ENCODE assay signal across 9 cellular contexts in genomic region chr14:75306917-75307699, GRCh38. TPM values are rescaled to one million over a fixed set of nuclear protein-coding genes. Genes with fewer than 3 reads are reported as not detected.
DNase-seq lines count a peak whose midpoint lies in the region; ATAC-seq and TF ChIP-seq lines count a peak whose summit lies in the region.
"Had no signal": no experiment of that assay in that cellular context is flagged by ENCODE, and none has a peak within 500 bp of the region (broad histone marks: within the 10 kb centered on the region; RNA-seq: fewer than 3 reads in every experiment).

No MANE protein-coding gene starts in this region.

- ATAC-seq in GM19468 (IDR thresholded peaks at IDR 0.05; ENCODE audit: extremely low read depth, unreplicated experiment) = peak; percentile 39
- ATAC-seq in activated CD8-positive, alpha-beta T cell treated with anti-CD3 and anti-CD28 coated beads, Interleukin-2, amount 10 ng/mL, durations not matched to agents 7 days and 5 days = peak; percentile 65
- ATAC-seq in HG03025 (IDR thresholded peaks at IDR 0.05; ENCODE audit: low FRiP score, unreplicated experiment) = no peak

- POLR2A ChIA-PET in activated CD8-positive, alpha-beta T cell treated with anti-CD3 and anti-CD28 coated beads, Interleukin-2, amount 10 ng/mL, durations not matched to agents 7 days and 5 days (lab: Charles Lee) = no interaction called here

- H3K27ac ChIP-seq in neural cell (ENCODE audit: low read length) (no peak overlapping the region), colonic mucosa (no peak overlapping the region)
- H3K27ac ChIP-seq: epithelial cell of prostate had no signal

- H3K4me1 Mint-ChIP-seq in Calu3 (ENCODE audit: low read depth, unreplicated experiment) = peaks cover 22% of the 10 kb centered on the region
- H3K4me1 Mint-ChIP-seq in activated CD8-positive, alpha-beta T cell treated with anti-CD3 and anti-CD28 coated beads, Interleukin-2, amount 10 ng/mL, durations not matched to agents 7 days and 5 days (ENCODE audit: low read depth) = peaks cover 26% of the 10 kb centered on the region

- H3K4me2 ChIP-seq in neural cell (ENCODE audit: low read length) = no peak overlapping the region

- H3K36me3 Mint-ChIP-seq in Calu3 (ENCODE audit: insufficient read depth, unreplicated experiment) = no peaks in the 10 kb centered on the region
- no peaks in the 10 kb centered on the region for H3K36me3 Mint-ChIP-seq in activated CD8-positive, alpha-beta T cell treated with anti-CD3 and anti-CD28 coated beads, Interleukin-2, amount 10 ng/mL, durations not matched to agents 7 days and 5 days (ENCODE audit: low read depth)

- TF ChIP-seq CTCF in Calu3 (IDR thresholded peaks at IDR 0.05; ENCODE audit: unreplicated experiment) (no peak), neural cell (IDR thresholded peaks at IDR 0.05; ENCODE audit: poor library complexity, severe bottlenecking) (peak; percentile 62), colonic mucosa (IDR thresholded peaks at IDR 0.05) (no peak)

- H3K36me3 ChIP-seq in neural cell (ENCODE audit: insufficient read depth, low read length) (no peaks in the 10 kb centered on the region), colonic mucosa (no peaks in the 10 kb centered on the region)

- no TSS peak for BruUV-seq in Calu3 (replicated peaks; lab: Mats Ljungman, UMichigan)

- no peak overlapping the region for H3K4me3 Mint-ChIP-seq in Calu3 (ENCODE audit: low read depth, unreplicated experiment)
- H3K4me3 Mint-ChIP-seq in activated CD8-positive, alpha-beta T cell treated with anti-CD3 and anti-CD28 coated beads, Interleukin-2, amount 10 ng/mL, durations not matched to agents 7 days and 5 days = no peak overlapping the region

- no peaks in the 10 kb centered on the region for H3K27me3 Mint-ChIP-seq in Calu3 (ENCODE audit: unreplicated experiment)
- peaks cover 3% of the 10 kb centered on the region for H3K27me3 Mint-ChIP-seq in activated CD8-positive, alpha-beta T cell treated with anti-CD3 and anti-CD28 coated beads, Interleukin-2, amount 10 ng/mL, durations not matched to agents 7 days and 5 days (ENCODE audit: low read depth)

- no peaks in the 10 kb centered on the region for H3K4me1 ChIP-seq in colonic mucosa

- CTCF ChIA-PET in Calu3 (lab: Charles Lee) = interaction anchor here (1.3 to 1.7 kb wide), 3 partner anchors 156 to 254 kb away, joined by 5 to 15 read pairs (median 6); no protein-coding TSS in a partner anchor
- CTCF ChIA-PET in activated CD8-positive, alpha-beta T cell treated with anti-CD3 and anti-CD28 coated beads, Interleukin-2, amount 10 ng/mL, durations not matched to agents 7 days and 5 days (lab: Charles Lee) = interaction anchor here (0.8 to 13.6 kb wide), 17 partner anchors 14 to 347 kb away, joined by 3 to 216 read pairs (median 7); partner anchors contain the start of gene NEK9

- peak; percentile 21 for DNase-seq in Calu3
- peak; percentile 75 for DNase-seq in NCI-H2107 (lab: John Stamatoyannopoulos, UW)
- peak; percentile 54 for DNase-seq in activated CD8-positive, alpha-beta T cell treated with anti-CD3 and anti-CD28 coated beads, Interleukin-2, amount 10 ng/mL, durations not matched to agents 7 days and 5 days
- DNase-seq in colonic mucosa = no peak
- DNase-seq in stimulated activated CD4-positive, alpha-beta T cell treated with anti-CD3 and anti-CD28 coated beads, Interleukin-4, amount 100 ng/mL, for 24 hours = no peak

- TF ChIP-seq EP300 in neural cell (conservative IDR thresholded peaks at IDR 0.05; ENCODE audit: poor library complexity, severe bottlenecking) = no peak

- H3F3A ChIP-seq in neural cell (ENCODE audit: insufficient read depth, low read length, poor library complexity, severe bottlenecking) = no peaks in the 10 kb centered on the region

- H3K27ac Mint-ChIP-seq in Calu3 (ENCODE audit: unreplicated experiment) = no peak overlapping the region
- H3K27ac Mint-ChIP-seq in activated CD8-positive, alpha-beta T cell treated with anti-CD3 and anti-CD28 coated beads, Interleukin-2, amount 10 ng/mL, durations not matched to agents 7 days and 5 days = no peak overlapping the region

- no peaks in the 10 kb centered on the region for H4K20me1 ChIP-seq in neural cell (ENCODE audit: insufficient read depth)

- H3K9me3 ChIP-seq in neural cell (ENCODE audit: low read length) (no peaks in the 10 kb centered on the region), colonic mucosa (no peaks in the 10 kb centered on the region)

- no peaks in the 10 kb centered on the region for H3K9me2 ChIP-seq in neural cell (ENCODE audit: insufficient read depth, low read length)

- peak; percentile 66 for TF ChIP-seq RAD21 in neural cell (conservative IDR thresholded peaks at IDR 0.05)

- no peak overlapping the region for H3K4me3 ChIP-seq in neural cell (ENCODE audit: low read length)
- no peak overlapping the region for H3K4me3 ChIP-seq in colonic mucosa

- H3K79me2 ChIP-seq in neural cell (replicated peaks; ENCODE audit: insufficient read depth, low read length) = no peaks in the 10 kb centered on the region

- H3K27me3 ChIP-seq in neural cell (ENCODE audit: insufficient read depth, low read depth, low read length) = no peaks in the 10 kb centered on the region
- H3K27me3 ChIP-seq in colonic mucosa = no peaks in the 10 kb centered on the region

- no peak overlapping the region for H2AFZ ChIP-seq in neural cell (ENCODE audit: low read depth, low read length)

- intact Hi-C loops in Calu3 (cut with micrococcal nuclease; ENCODE audit: unreplicated experiment) = loop anchor here (1.0 kb wide), 2 partner anchors 181 to 254 kb away; no protein-coding TSS in a partner anchor
- intact Hi-C loops in colonic mucosa (cut with DNase I) = loop anchor here (2.0 to 10.0 kb wide), 2 partner anchors 182 to 362 kb away; no protein-coding TSS in a partner anchor

- no peaks in the 10 kb centered on the region for H3K9me3 Mint-ChIP-seq in Calu3 (ENCODE audit: low read depth, unreplicated experiment)
- no peaks in the 10 kb centered on the region for H3K9me3 Mint-ChIP-seq in activated CD8-positive, alpha-beta T cell treated with anti-CD3 and anti-CD28 coated beads, Interleukin-2, amount 10 ng/mL, durations not matched to agents 7 days and 5 days (ENCODE audit: insufficient read depth)

- H3K9ac ChIP-seq in neural cell (ENCODE audit: low read length) (no peak overlapping the region), colonic mucosa (ENCODE audit: low read depth in 2 of 2, low read length in 2 of 2) (no peak overlapping the region)

TF ChIP-seq in neural cell, 6 proteins besides CTCF, POLR2A, EP300 and RAD21:
- no peak for TF ChIP-seq MXI1 (conservative IDR thresholded peaks at IDR 0.05; ENCODE audit: poor library complexity, severe bottlenecking)
- TF ChIP-seq SMC3 (conservative IDR thresholded peaks at IDR 0.05; ENCODE audit: poor library complexity) = peak; percentile 71
- no peak for TF ChIP-seq EZH2 (IDR thresholded peaks at IDR 0.05; ENCODE audit: borderline replicate concordance, insufficient read depth, low read length, poor library complexity, severe bottlenecking)

RNA-seq across cellular contexts. Expression of gene FOS, which starts 28.5 kb away (rescaled TPM):
- total RNA-seq in Calu3 (2022) = 149 and 183 TPM in 2 replicates
- 100 to 1,000 TPM; 201 to 219 TPM for total RNA-seq in activated CD8-positive, alpha-beta T cell treated with anti-CD3 and anti-CD28 coated beads, Interleukin-2, amount 10 ng/mL, durations not matched to agents 7 days and 5 days
- polyA plus RNA-seq in neural cell = 266 and 296 TPM in 2 replicates
- 149 and 226 TPM in 2 replicates for polyA minus RNA-seq in neural cell
- 10 to 100 TPM; 86.9 to 98.4 TPM for total RNA-seq in colonic mucosa

Comparison
In these comparisons a context has a peak if more than half of its experiments do, and no peak if none do; other contexts are left out.
1. DNase-seq: peak in Calu3 (single experiment), NCI-H2107 (single experiment) and activated CD8-positive, alpha-beta T cell treated with anti-CD3 and anti-CD28 coated beads, Interleukin-2, amount 10 ng/mL, durations not matched to agents 7 days and 5 days (single experiment); none in colonic mucosa (single experiment) and stimulated activated CD4-positive, alpha-beta T cell treated with anti-CD3 and anti-CD28 coated beads, Interleukin-4, amount 100 ng/mL, for 24 hours (single experiment).